Comparison of ENCODE assay signal across 7 cellular contexts in genomic region chr10:69579661-69580060, GRCh38. TPM values are rescaled to one million over a fixed set of nuclear protein-coding genes. Genes with fewer than 3 reads are reported as not detected.
"Had no signal": no experiment of that assay in that cellular context is flagged by ENCODE, and none has a peak within 500 bp of the region (broad histone marks: within the 10 kb centered on the region; RNA-seq: fewer than 3 reads in every experiment).

No MANE protein-coding gene starts in this region.

- H3K4me3 ChIP-seq: K562 had no signal

- DNase-seq: GOT3, H9, IMR-90 had no signal

- FAIRE-seq: H54, HTR-8/SVneo, K562 had no signal

- ATAC-seq: HCT116, K562 had no signal

- H3K27ac Mint-ChIP-seq: H9 had no signal

RNA-seq across cellular contexts. Expression of gene NEUROG3, which starts 6.4 kb away (rescaled TPM):
- total RNA-seq: H9, IMR-90, K562 had no signal
- polyA plus RNA-seq: IMR-90, K562 had no signal
